ENCODE assay signal across 28 cellular contexts in genomic region chr16:25608002-25608401, GRCh38.
"Had no signal": no experiment of that assay in that cellular context is flagged by ENCODE, and none has a peak within 500 bp of the region (broad histone marks: within the 10 kb centered on the region; RNA-seq: fewer than 3 reads in every experiment).

No MANE protein-coding gene starts in this region.

- H3K27ac ChIP-seq: colonic mucosa, esophagus squamous epithelium, heart right ventricle, psoas muscle, sigmoid colon, suprapubic skin, transverse colon, vagina had no signal

- H3K9me3 ChIP-seq: colonic mucosa, esophagus squamous epithelium, mucosa of descending colon, psoas muscle, sigmoid colon, suprapubic skin, transverse colon, vagina had no signal

- H3K27me3 ChIP-seq: colonic mucosa, esophagus squamous epithelium, sigmoid colon, suprapubic skin, transverse colon, vagina had no signal

- FAIRE-seq: endothelial cell of umbilical vein had no signal

- H3K4me3 ChIP-seq: colonic mucosa, esophagus squamous epithelium, heart right ventricle, lung, mucosa of descending colon, psoas muscle, sigmoid colon, suprapubic skin, transverse colon, vagina had no signal

- H3K4me1 ChIP-seq: colonic mucosa, esophagus squamous epithelium, heart right ventricle, psoas muscle, sigmoid colon, suprapubic skin, transverse colon, vagina had no signal

- ATAC-seq: heart right ventricle; left colon; left ventricle myocardium superior; mucosa of descending colon; natural killer cell treated with Interleukin-12 subunit alpha and Interleukin-12 subunit beta and Interleukin-15 and Interleukin-18, amount 100 ng/mL, for 72 hours; psoas muscle; right cardiac atrium; stimulated activated naive CD8-positive, alpha-beta T cell treated with anti-CD3 and anti-CD28 coated beads, Interleukin-15, amount 100 ng/mL, for 72 hours had no signal

- DNase-seq: colonic mucosa; effector CD8-positive, alpha-beta T cell; esophagus squamous epithelium; foreskin melanocyte; glutamatergic neuron; heart right ventricle; hypothalamus; immature natural killer cell; islet precursor cell; kidney glomerular epithelial cell; left colon; left ventricle myocardium superior; mucosa of descending colon; naive B cell; nucleus accumbens; posterior cingulate gyrus; psoas muscle; right cardiac atrium; sigmoid colon; stimulated activated CD4-positive, alpha-beta T cell treated with anti-CD3 and anti-CD28 coated beads, Interleukin-2, amount 100 ng/mL, for 24 hours; stimulated activated naive CD4-positive, alpha-beta T cell; stimulated activated naive CD8-positive, alpha-beta T cell treated with anti-CD3 and anti-CD28 coated beads, Interleukin-15, amount 100 ng/mL, for 72 hours; transverse colon had no signal

- H3K36me3 ChIP-seq: colonic mucosa, esophagus squamous epithelium, heart right ventricle, sigmoid colon, suprapubic skin, transverse colon, vagina had no signal
